17 cellular contexts compared by ENCODE assay signal in genomic region chr14:97846156-97846555, GRCh38.
DNase-seq lines count a peak whose midpoint lies in the region; ATAC-seq, FAIRE-seq and TF ChIP-seq lines count a peak whose summit lies in the region.
"Had no signal": no experiment of that assay in that cellular context is flagged by ENCODE, and none has a peak within 500 bp of the region (broad histone marks: within the 10 kb centered on the region; RNA-seq: fewer than 3 reads in every experiment).

No MANE protein-coding gene starts in this region.

- TF ChIP-seq CTCF in natural killer cell (IDR thresholded peaks at IDR 0.05), result no peak

- H3K27ac Mint-ChIP-seq in T-helper 17 cell (no peak overlapping the region), natural killer cell (no peak overlapping the region)

- intact Hi-C loops in natural killer cell (cut with micrococcal nuclease), result no loop called here

- H3K27me3 Mint-ChIP-seq in T-helper 17 cell (no peaks in the 10 kb centered on the region), natural killer cell (ENCODE audit: low read depth in 2 of 2) (peaks cover 7 to 9% of the 10 kb centered on the region in 2 donors)

- no peaks in the 10 kb centered on the region for H3K36me3 Mint-ChIP-seq in T-helper 17 cell (ENCODE audit: low read depth)
- no peaks in the 10 kb centered on the region for H3K36me3 Mint-ChIP-seq in natural killer cell

- H3K4me1 Mint-ChIP-seq in T-helper 17 cell, result peaks cover 6% of the 10 kb centered on the region
- peaks cover 5 to 8% of the 10 kb centered on the region in 2 donors for H3K4me1 Mint-ChIP-seq in natural killer cell

- peak; percentile 36 for FAIRE-seq in GM12892 (lab: Jason Lieb, UNC)
- FAIRE-seq: G401.6 had no signal

- H3K9me3 ChIP-seq in T-helper 17 cell (ENCODE audit: control insufficient read depth, low read length, poor library complexity, severe bottlenecking), result no peaks in the 10 kb centered on the region

- H3K9me3 Mint-ChIP-seq in natural killer cell, result no peaks in the 10 kb centered on the region

- DNase-seq in activated T-cell treated with anti-CD3 and anti-CD28 coated beads for 48 hours (ENCODE audit: low read depth) (peak; percentile 15), activated T-cell treated with anti-CD3 and anti-CD28 coated beads for 4 hours (no peak), GM12892 (ENCODE audit: insufficient read length) (no peak), T-helper 17 cell (no peak), natural killer cell (no peak), occipital lobe (lab: John Stamatoyannopoulos, UW) (no peak)
- DNase-seq: C1 segment of cervical spinal cord, DND-41, GM23248, Karpas-422, MM.1S, NCI-H1092 treated with DMSO at 0.1 percent for 48 hours, NCI-H2081 treated with DMSO at 0.1 percent for 48 hours, NCI-H510A had no signal

- H3K4me3 Mint-ChIP-seq in T-helper 17 cell (no peak overlapping the region), natural killer cell (no peak overlapping the region)

- no peak for TF ChIP-seq POLR2A in GM12892 (IDR thresholded peaks at IDR 0.05; ENCODE audit: low read depth, low read length)

- peak; percentile 14 for ATAC-seq in T-helper 17 cell
- peak in 2 of 3 donors; percentile 47 to 80 for ATAC-seq in natural killer cell
- no peak for ATAC-seq in HG03025 (IDR thresholded peaks at IDR 0.05; ENCODE audit: low FRiP score, unreplicated experiment)
- ATAC-seq: Panc1 had no signal
